Comparison of ENCODE assay signal across 1 cellular context in genomic region chr19:39390759-39391592, GRCh38.
TF ChIP-seq lines count a peak whose summit lies in the region.

Gene MED29 (plus strand): TSS chr19:39391378. CDS start chr19:39391423, 45 bp downstream.
Gene PAF1 (minus strand): TSS chr19:39391106. CDS start chr19:39390864, 242 bp downstream.

TF ChIP-seq in K562, 482 proteins besides CTCF, POLR2A, EP300 and RAD21 (continued from another document and continues in another):
- TF ChIP-seq GMEB1 (CRISPR knock-in tag; IDR thresholded peaks at IDR 0.05) (0 out of 2 replicates have a peak, but pooled peaks have one; percentile 26), MBD2 (IDR thresholded peaks at IDR 0.05; ENCODE audit: borderline replicate concordance, low read depth) (peak; percentile 98), HOXB6 (CRISPR knock-in tag; IDR thresholded peaks at IDR 0.05; ENCODE audit: borderline replicate concordance) (no peak), ARID3B (CRISPR knock-in tag; IDR thresholded peaks at IDR 0.05; ENCODE audit: borderline replicate concordance) (0 out of 2 replicates have a peak, but pooled peaks have one; percentile 8), CC2D1A (IDR thresholded peaks at IDR 0.05) (no peak), PHB (CRISPR knock-in tag; IDR thresholded peaks at IDR 0.05) (no peak), JUNB (CRISPR knock-in tag; conservative IDR thresholded peaks at IDR 0.05) (no peak), RFX7 (CRISPR knock-in tag; IDR thresholded peaks at IDR 0.05) (no peak), CEBPZ (IDR thresholded peaks at IDR 0.05; ENCODE audit: borderline replicate concordance, low read depth, low read length) (peak; percentile 85), ZNF408 (CRISPR knock-in tag; IDR thresholded peaks at IDR 0.05; ENCODE audit: low read depth) (no peak), CUX1 (CRISPR knock-in tag; IDR thresholded peaks at IDR 0.05) (no peak), C11orf30 (IDR thresholded peaks at IDR 0.05; ENCODE audit: low read depth) (peak; percentile 87), BRF1 (IDR thresholded peaks at IDR 0.05; ENCODE audit: borderline replicate concordance, extremely low read depth, insufficient read length) (no peak), ELF1 (tag; IDR thresholded peaks at IDR 0.05) (peak; percentile 48; the same call in 1 of the 2 replicates), ETV1 (tag; conservative IDR thresholded peaks at IDR 0.05; ENCODE audit: low read depth) (peak; percentile 58), FOS (IDR thresholded peaks at IDR 0.05; ENCODE audit: extremely low read depth, insufficient read length) (peak; percentile 95), MCM3 (IDR thresholded peaks at IDR 0.05) (no peak), RB1 (IDR thresholded peaks at IDR 0.05; ENCODE audit: low read depth) (peak; percentile 94), UBTF (IDR thresholded peaks at IDR 0.05; ENCODE audit: borderline replicate concordance in 1 of 2, low read depth in 2 of 2, low read length in 2 of 2) (0 out of 4 replicates have a peak, but pooled peaks of 1 of the 2 experiments have one; percentile 37), ZBTB33 (CRISPR knock-in tag; IDR thresholded peaks at IDR 0.05) (peak; percentile 55), NFATC3 (IDR thresholded peaks at IDR 0.05) (no peak), SP1 (CRISPR knock-in tag; IDR thresholded peaks at IDR 0.05) (peak; percentile 96), CBFB (CRISPR knock-in tag; IDR thresholded peaks at IDR 0.05) (no peak), IRF1 (CRISPR knock-in tag; IDR thresholded peaks at IDR 0.05; ENCODE audit: borderline replicate concordance) (no peak), HCFC1 (IDR thresholded peaks at IDR 0.05; ENCODE audit: low read depth, low read length) (peak; percentile 90), TCF7 (IDR thresholded peaks at IDR 0.05; ENCODE audit: borderline replicate concordance) (no peak), MTF1 (CRISPR knock-in tag; IDR thresholded peaks at IDR 0.05; ENCODE audit: borderline replicate concordance) (no peak), ZBTB1 (CRISPR knock-in tag; IDR thresholded peaks at IDR 0.05; ENCODE audit: borderline replicate concordance, low read depth) (no peak), NFXL1 (CRISPR knock-in tag; IDR thresholded peaks at IDR 0.05) (no peak), YY1 (IDR thresholded peaks at IDR 0.05; ENCODE audit: borderline replicate concordance in 1 of 3, control insufficient read depth in 1 of 3, extremely low read depth in 1 of 3, insufficient read depth in 3 of 3, insufficient read length in 1 of 3, insufficient replicate concordance in 2 of 3, low read depth in 1 of 3, low read length in 2 of 3) (peak; percentile 70 to 93 (median 88)), PHF21A (IDR thresholded peaks at IDR 0.05; ENCODE audit: borderline replicate concordance, low read depth) (0 out of 2 replicates have a peak, but pooled peaks have one; percentile 58), PHTF2 (CRISPR knock-in tag; IDR thresholded peaks at IDR 0.05) (no peak), ARID2 (IDR thresholded peaks at IDR 0.05) (no peak), OTX1 (CRISPR knock-in tag; IDR thresholded peaks at IDR 0.05) (no peak), TSC22D4 (tag; IDR thresholded peaks at IDR 0.05) (no peak), CBX5 (IDR thresholded peaks at IDR 0.05; ENCODE audit: borderline replicate concordance, low read depth) (no peak), ZNF253 (CRISPR knock-in tag; conservative IDR thresholded peaks at IDR 0.05) (no peak), CBFA2T3 (IDR thresholded peaks at IDR 0.05) (no peak; the same call in 1 of the 2 replicates), NR2F6 (CRISPR knock-in tag; IDR thresholded peaks at IDR 0.05) (no peak)
